22 cellular contexts compared by ENCODE assay signal in genomic region chr4:7917669-7918068, GRCh38. TPM values are rescaled to one million over a fixed set of nuclear protein-coding genes. Genes with fewer than 3 reads are reported as not detected.
DNase-seq lines count a peak whose midpoint lies in the region; ATAC-seq and TF ChIP-seq lines count a peak whose summit lies in the region.
"Had no signal": no experiment of that assay in that cellular context is flagged by ENCODE, and none has a peak within 500 bp of the region (broad histone marks: within the 10 kb centered on the region; RNA-seq: fewer than 3 reads in every experiment).

No MANE protein-coding gene starts in this region.

- H3K79me2 ChIP-seq in osteoblast (ENCODE audit: insufficient read depth, low read length), result peaks cover 100% of the 10 kb centered on the region

- H3K27ac ChIP-seq in Panc1 (ENCODE audit: low read length) (peak overlapping the region; percentile 85), endodermal cell (ENCODE audit: low read depth, low read length) (no peak overlapping the region), osteoblast (ENCODE audit: low read depth, low read length) (peak overlapping the region; percentile 5)
- H3K27ac ChIP-seq: 22Rv1, body of pancreas, gastrocnemius medialis, SJCRH30 had no signal

- peaks cover 43% of the 10 kb centered on the region for H4K20me1 ChIP-seq in osteoblast (ENCODE audit: insufficient read depth, low read length)

- no peaks in the 10 kb centered on the region; the same call in 1 of the 2 replicates for H3K36me3 ChIP-seq in Panc1 (ENCODE audit: control insufficient read depth, insufficient read depth, low read length)
- peaks cover 9% of the 10 kb centered on the region for H3K36me3 ChIP-seq in endodermal cell (ENCODE audit: control insufficient read depth, insufficient read depth, low read length)
- peaks cover 34% of the 10 kb centered on the region for H3K36me3 ChIP-seq in osteoblast (ENCODE audit: insufficient read depth, low read length)
- H3K36me3 ChIP-seq: gastrocnemius medialis, MG63, SJCRH30 had no signal

- peaks cover 7% of the 10 kb centered on the region for H3K36me3 Mint-ChIP-seq in endodermal cell (ENCODE audit: low read depth)
- H3K36me3 Mint-ChIP-seq: activated naive CD4-positive, alpha-beta T cell treated with anti-CD3 and anti-CD28 coated beads, Interleukin-2, amount 50 U/mL, for 24 hours had no signal

- POLR2A ChIA-PET in Panc1 (lab: Charles Lee), result interaction anchor here (0.6 kb wide), 1 partner anchor 55 kb away, joined by 4 read pairs; no protein-coding TSS in a partner anchor

- peak overlapping the region; percentile 31 for H3K27ac Mint-ChIP-seq in endodermal cell
- H3K27ac Mint-ChIP-seq: activated CD8-positive, alpha-beta T cell treated with anti-CD3 and anti-CD28 coated beads for 36 hours; activated naive CD4-positive, alpha-beta T cell treated with anti-CD3 and anti-CD28 coated beads, Interleukin-2, amount 50 U/mL, for 24 hours had no signal

- in situ Hi-C loops in Panc1 (cut with HindIII; ENCODE audit: low pct_unique_long_range_greater_than_20kb, low sequenced_read_pairs), result no loop called here

- no TSS peak for BruUV-seq in Panc1 (replicated peaks; lab: Mats Ljungman, UMichigan)

- TF ChIP-seq CTCF in Panc1 (IDR thresholded peaks at IDR 0.05) (no peak), endodermal cell (conservative IDR thresholded peaks at IDR 0.05) (peak; percentile 53), osteoblast (IDR thresholded peaks at IDR 0.05; ENCODE audit: extremely low read depth, low read depth, low read length) (no peak)

- H3K4me2 ChIP-seq in osteoblast (ENCODE audit: insufficient read depth, low read length), result no peak overlapping the region

- peak; percentile 7 for DNase-seq in NCI-H2107 (lab: John Stamatoyannopoulos, UW)
- no peak for DNase-seq in NCI-H2107 treated with DMSO at 0.1 percent for 48 hours (lab: John Stamatoyannopoulos, UW; ENCODE audit: unreplicated experiment)
- DNase-seq in Panc1 (ENCODE audit: low read depth, low spot score), result no peak
- DNase-seq in endodermal cell, result no peak
- no peak for DNase-seq in osteoblast (ENCODE audit: insufficient read length, low spot score, missing footprints)
- DNase-seq in DMS79 treated with DMSO at 0.1 percent for 48 hours (lab: John Stamatoyannopoulos, UW), result no peak
- DNase-seq in NAMALWA (ENCODE audit: low spot score), result no peak
- DNase-seq: activated CD4-positive, CD25-positive, alpha-beta regulatory T cell; activated CD8-positive, alpha-beta T cell treated with anti-CD3 and anti-CD28 coated beads for 36 hours; activated T-cell treated with anti-CD3 and anti-CD28 coated beads, Interleukin-2, amount 50 U/mL, for 1 hour; body of pancreas; gastrocnemius medialis; left cardiac atrium; MG63; NCI-H2029; NCI-H774; PC-3; SJCRH30; stimulated activated CD4-positive, alpha-beta T cell treated with anti-CD3 and anti-CD28 coated beads, Interleukin-4, amount 100 ng/mL, for 4 hours had no signal

- H3K4me1 Mint-ChIP-seq in endodermal cell, result peaks cover 24% of the 10 kb centered on the region

- no peaks in the 10 kb centered on the region for H3K9me3 ChIP-seq in Panc1 (ENCODE audit: control insufficient read depth, insufficient read depth, low read depth, low read length)
- no peaks in the 10 kb centered on the region for H3K9me3 ChIP-seq in endodermal cell (ENCODE audit: control insufficient read depth, low read length)
- H3K9me3 ChIP-seq in osteoblast (ENCODE audit: low read depth, low read length), result no peaks in the 10 kb centered on the region
- H3K9me3 ChIP-seq: body of pancreas, gastrocnemius medialis, MG63, SJCRH30 had no signal

- H3K27me3 ChIP-seq in Panc1 (ENCODE audit: control insufficient read depth, insufficient read depth, low read length), result no peaks in the 10 kb centered on the region
- no peaks in the 10 kb centered on the region for H3K27me3 ChIP-seq in endodermal cell (ENCODE audit: control insufficient read depth, insufficient read depth, low read length, poor library complexity, severe bottlenecking)
- H3K27me3 ChIP-seq in osteoblast (ENCODE audit: insufficient read depth, low read length), result no peaks in the 10 kb centered on the region
- H3K27me3 ChIP-seq: body of pancreas, gastrocnemius medialis, MG63, SJCRH30 had no signal

- CTCF ChIA-PET in Panc1 (lab: Charles Lee), result no interaction called here

- no peaks in the 10 kb centered on the region for H3K27me3 Mint-ChIP-seq in endodermal cell (ENCODE audit: insufficient read depth)
- H3K27me3 Mint-ChIP-seq: activated CD8-positive, alpha-beta T cell treated with anti-CD3 and anti-CD28 coated beads for 36 hours; activated naive CD4-positive, alpha-beta T cell treated with anti-CD3 and anti-CD28 coated beads, Interleukin-2, amount 50 U/mL, for 24 hours had no signal

- no peaks in the 10 kb centered on the region for H3K9me3 Mint-ChIP-seq in endodermal cell
- H3K9me3 Mint-ChIP-seq: activated CD8-positive, alpha-beta T cell treated with anti-CD3 and anti-CD28 coated beads for 36 hours; activated naive CD4-positive, alpha-beta T cell treated with anti-CD3 and anti-CD28 coated beads, Interleukin-2, amount 50 U/mL, for 24 hours had no signal

- H3K9ac ChIP-seq in endodermal cell (ENCODE audit: extremely low read depth, low read length, poor library complexity, severe bottlenecking), result no peak overlapping the region

- 81 to 86% methylated on average over 3 to 6 of the region's 6 CpGs for WGBS in endodermal cell (ENCODE audit: insufficient coverage in 1 of 2, insufficient read length in 1 of 2), 2 experiments

- no peak overlapping the region for H3K4me3 Mint-ChIP-seq in endodermal cell
- H3K4me3 Mint-ChIP-seq: activated CD8-positive, alpha-beta T cell treated with anti-CD3 and anti-CD28 coated beads for 36 hours; activated naive CD4-positive, alpha-beta T cell treated with anti-CD3 and anti-CD28 coated beads, Interleukin-2, amount 50 U/mL, for 24 hours had no signal

- H3K4me1 ChIP-seq in Panc1 (ENCODE audit: control insufficient read depth, insufficient read depth, low read length), result peaks cover 74% of the 10 kb centered on the region
- H3K4me1 ChIP-seq in endodermal cell (ENCODE audit: control insufficient read depth, insufficient read depth, low read length), result no peaks in the 10 kb centered on the region
- H3K4me1 ChIP-seq in osteoblast (ENCODE audit: insufficient read depth, low read length), result peaks cover 23% of the 10 kb centered on the region
- H3K4me1 ChIP-seq: body of pancreas, gastrocnemius medialis had no signal

- intact Hi-C loops in Panc1 (cut with micrococcal nuclease; ENCODE audit: unreplicated experiment), result no loop called here

- ATAC-seq in Panc1 (peak; percentile 62), HG03159 (IDR thresholded peaks at IDR 0.05; ENCODE audit: unreplicated experiment) (no peak)
- ATAC-seq: activated CD8-positive, alpha-beta T cell treated with anti-CD3 and anti-CD28 coated beads for 36 hours; body of pancreas; gastrocnemius medialis; left cardiac atrium; PC-3 had no signal

- H3K4me3 ChIP-seq in Panc1 (ENCODE audit: low read depth in 2 of 2, low read length in 2 of 2), result peak overlapping the region; percentile 4 to 37; a peak in 3 of 4 replicates
- H3K4me3 ChIP-seq in endodermal cell (ENCODE audit: low read length), result no peak overlapping the region
- no peak overlapping the region for H3K4me3 ChIP-seq in osteoblast (ENCODE audit: insufficient read depth, low read length)
- H3K4me3 ChIP-seq: body of pancreas, gastrocnemius medialis, MG63, SJCRH30 had no signal

- H2AFZ ChIP-seq in osteoblast (ENCODE audit: low read length), result no peak overlapping the region

RNA-seq across cellular contexts. Expression of gene AFAP1, which starts 22.0 kb away (rescaled TPM):
- 94.7 TPM for total RNA-seq in Panc1 (2021; ENCODE audit: unreplicated experiment)
- 90.7 TPM for polyA plus RNA-seq in Panc1 (2012; ENCODE audit: insufficient read length)
- total RNA-seq in endodermal cell, result 10 to 100 TPM; 18.2 to 22.5 TPM
- 24.1 TPM for polyA plus RNA-seq in endodermal cell (2013, experiment 1 of 2)
- polyA plus RNA-seq in endodermal cell (2013, experiment 2 of 2), result 22.7 TPM
- 101 and 106 TPM in 2 replicates for total RNA-seq in osteoblast

Comparison
In these comparisons a context has a peak if more than half of its experiments do, and no peak if none do; other contexts are left out.
1. H3K4me3 ChIP-seq: peak in Panc1 (2 of 2); none in endodermal cell (single experiment) and osteoblast (single experiment).